ENCODE assay signal across 34 cellular contexts in genomic region chr13:37047032-37047431, GRCh38. TPM values are rescaled to one million over a fixed set of nuclear protein-coding genes. Genes with fewer than 3 reads are reported as not detected.
"Had no signal": no experiment of that assay in that cellular context is flagged by ENCODE, and none has a peak within 500 bp of the region (broad histone marks: within the 10 kb centered on the region; RNA-seq: fewer than 3 reads in every experiment).

No MANE protein-coding gene starts in this region.

- H3K4me3 Mint-ChIP-seq: activated CD4-positive, alpha-beta T cell treated with anti-CD3 and anti-CD28 coated beads, Interleukin-2, amount 10 ng/mL, durations not matched to agents 7 days and 5 days; activated T-cell treated with anti-CD3 and anti-CD28 coated beads, Interleukin-2, amount 50 U/mL, for 24 hours; central memory CD8-positive, alpha-beta T cell; dendritic cell treated with granulocyte-macrophage colony-stimulating factor and Interleukin-4, amounts not matched to agents 40 ng/mL and 50 ng/mL, for 4 days; naive B cell; nephron progenitor cell; stimulated activated naive CD8-positive, alpha-beta T cell treated with anti-CD3 and anti-CD28 coated beads, Interleukin-15, amount 100 ng/mL, for 72 hours; type B pancreatic cell had no signal

- ATAC-seq: heart right ventricle; right lobe of liver; stimulated activated naive CD8-positive, alpha-beta T cell treated with anti-CD3 and anti-CD28 coated beads, Interleukin-15, amount 100 ng/mL, for 72 hours had no signal

- H3K27me3 Mint-ChIP-seq: activated CD4-positive, alpha-beta T cell treated with anti-CD3 and anti-CD28 coated beads, Interleukin-2, amount 10 ng/mL, durations not matched to agents 7 days and 5 days; activated T-cell treated with anti-CD3 and anti-CD28 coated beads, Interleukin-2, amount 50 U/mL, for 24 hours; central memory CD8-positive, alpha-beta T cell; dendritic cell treated with granulocyte-macrophage colony-stimulating factor and Interleukin-4, amounts not matched to agents 40 ng/mL and 50 ng/mL, for 4 days; naive B cell; stimulated activated naive CD8-positive, alpha-beta T cell treated with anti-CD3 and anti-CD28 coated beads, Interleukin-15, amount 100 ng/mL, for 72 hours; type B pancreatic cell had no signal

- H3K9me3 ChIP-seq: esophagus squamous epithelium, heart right ventricle, left ventricle myocardium inferior, neutrophil, right lobe of liver, uterus had no signal

- H3K27ac Mint-ChIP-seq: activated CD4-positive, alpha-beta T cell treated with anti-CD3 and anti-CD28 coated beads, Interleukin-2, amount 10 ng/mL, durations not matched to agents 7 days and 5 days; activated T-cell treated with anti-CD3 and anti-CD28 coated beads, Interleukin-2, amount 50 U/mL, for 24 hours; dendritic cell treated with granulocyte-macrophage colony-stimulating factor and Interleukin-4, amounts not matched to agents 40 ng/mL and 50 ng/mL, for 4 days; nephron progenitor cell; stimulated activated naive CD8-positive, alpha-beta T cell treated with anti-CD3 and anti-CD28 coated beads, Interleukin-15, amount 100 ng/mL, for 72 hours; type B pancreatic cell had no signal

- H3K4me1 ChIP-seq: esophagus squamous epithelium, right lobe of liver, uterus had no signal

- H3K27me3 ChIP-seq: esophagus squamous epithelium, heart right ventricle, neutrophil, right lobe of liver, uterus had no signal

- DNase-seq: activated CD4-positive, alpha-beta T cell treated with anti-CD3 and anti-CD28 coated beads for 1 hour; activated CD4-positive, alpha-beta T cell treated with anti-CD3 and anti-CD28 coated beads, Interleukin-2, amount 10 ng/mL, durations not matched to agents 7 days and 5 days; activated CD8-positive, alpha-beta memory T cell treated with anti-CD3 and anti-CD28 coated beads, Interleukin-2, amount 50 U/mL, for 48 hours; activated gamma-delta T cell treated with Interleukin-2 at 50 U/mL for 16 hours; activated naive CD4-positive, alpha-beta T cell treated with anti-CD3 and anti-CD28 coated beads, Interleukin-2, amount 50 U/mL, for 16 hours; activated T-cell treated with anti-CD3 and anti-CD28 coated beads, Interleukin-2, amount 50 U/mL, for 24 hours; esophagus squamous epithelium; foreskin melanocyte; heart right ventricle; kidney glomerular epithelial cell; left ventricle myocardium inferior; naive B cell; nephron progenitor cell; right lobe of liver; stimulated activated CD4-positive, alpha-beta T cell treated with anti-CD3 and anti-CD28 coated beads, Interleukin-12 subunit alpha, Interleukin-12 subunit beta, amount 100 ng/mL, for 4 hours; stimulated activated CD4-positive, alpha-beta T cell treated with anti-CD3 and anti-CD28 coated beads, Interleukin-4, amount 100 ng/mL, for 1 hour; stimulated activated naive CD8-positive, alpha-beta T cell treated with anti-CD3 and anti-CD28 coated beads, Interleukin-15, amount 100 ng/mL, for 72 hours; substantia nigra; T-helper 2 cell; uterus had no signal

- H3K27ac ChIP-seq: esophagus squamous epithelium, heart right ventricle, left ventricle myocardium inferior, neutrophil, right lobe of liver, uterus had no signal

- H3K9me3 Mint-ChIP-seq: activated CD4-positive, alpha-beta T cell treated with anti-CD3 and anti-CD28 coated beads, Interleukin-2, amount 10 ng/mL, durations not matched to agents 7 days and 5 days; activated T-cell treated with anti-CD3 and anti-CD28 coated beads, Interleukin-2, amount 50 U/mL, for 24 hours; central memory CD8-positive, alpha-beta T cell; dendritic cell treated with granulocyte-macrophage colony-stimulating factor and Interleukin-4, amounts not matched to agents 40 ng/mL and 50 ng/mL, for 4 days; naive B cell; nephron progenitor cell; stimulated activated naive CD8-positive, alpha-beta T cell treated with anti-CD3 and anti-CD28 coated beads, Interleukin-15, amount 100 ng/mL, for 72 hours; type B pancreatic cell had no signal

- H3K4me3 ChIP-seq: esophagus squamous epithelium, heart right ventricle, left ventricle myocardium inferior, right lobe of liver, uterus had no signal

RNA-seq across cellular contexts. Expression of gene CSNK1A1L, which starts 58.4 kb away (rescaled TPM):
- total RNA-seq: activated CD4-positive, alpha-beta T cell treated with anti-CD3 and anti-CD28 coated beads, Interleukin-2, amount 10 ng/mL, durations not matched to agents 7 days and 5 days; activated CD8-positive, alpha-beta memory T cell treated with anti-CD3 and anti-CD28 coated beads for 36 hours; bronchial epithelial cell; esophagus squamous epithelium; glomerular endothelial cell; heart right ventricle; left ventricle myocardium inferior; lung microvascular endothelial cell; mesenteric fat pad; osteocyte; posterior vena cava; renal cortical epithelial cell; right lobe of liver; skeletal muscle tissue; uterus had no signal
- polyA plus RNA-seq: heart right ventricle, thymus had no signal
